Comparison of ENCODE assay signal across 25 cellular contexts in genomic region chrX:10818651-10819050, GRCh38.
DNase-seq lines count a peak whose midpoint lies in the region; ATAC-seq, FAIRE-seq and TF ChIP-seq lines count a peak whose summit lies in the region.
"Had no signal": no experiment of that assay in that cellular context is flagged by ENCODE, and none has a peak within 500 bp of the region (broad histone marks: within the 10 kb centered on the region; RNA-seq: fewer than 3 reads in every experiment).

No MANE protein-coding gene starts in this region.

- H3K36me3 ChIP-seq in cardiac muscle cell (no peaks in the 10 kb centered on the region), astrocyte (ENCODE audit: insufficient read depth, low read length) (no peaks in the 10 kb centered on the region)
- H3K36me3 ChIP-seq: BE2C, BLaER1 had no signal

- peak in 1 of 2 donors; percentile 58 for DNase-seq in cardiac muscle cell (ENCODE audit: low read depth in 1 of 2, low spot score in 1 of 2)
- DNase-seq in Right ventricle myocardium inferior (ENCODE audit: missing footprints): no peak
- no peak for DNase-seq in astrocyte (ENCODE audit: low read depth)
- DNase-seq in NCI-H1930 (lab: John Stamatoyannopoulos, UW): no peak
- DNase-seq in sciatic nerve (ENCODE audit: low spot score): no peak
- DNase-seq: 8988T; ACHN; BE2C; C1 segment of cervical spinal cord; CD4-positive, alpha-beta memory T cell; CD4-positive, CD25-positive, alpha-beta regulatory T cell; CD8-positive, alpha-beta memory T cell; COR-L47; DMS 273 treated with DMSO at 0.1 percent for 48 hours; DMS153; DMS53; DMS79; DND-41; EL; GDM1 had no signal

- H3K9me3 Mint-ChIP-seq in astrocyte (ENCODE audit: unreplicated experiment): no peaks in the 10 kb centered on the region

- H3K27me3 Mint-ChIP-seq in astrocyte (ENCODE audit: low read depth, unreplicated experiment): no peaks in the 10 kb centered on the region
- H3K27me3 Mint-ChIP-seq: CD4-positive, alpha-beta memory T cell; CD4-positive, CD25-positive, alpha-beta regulatory T cell had no signal

- H3K9ac ChIP-seq in astrocyte (ENCODE audit: low read length): no peak overlapping the region
- H3K9ac ChIP-seq: BLaER1 had no signal

- peak overlapping the region; percentile 57 for H3K27ac ChIP-seq in cardiac muscle cell
- no peak overlapping the region for H3K27ac ChIP-seq in astrocyte (ENCODE audit: low read depth, low read length)
- H3K27ac ChIP-seq: BLaER1 had no signal

- H3K9me3 ChIP-seq in cardiac muscle cell (ENCODE audit: low read depth) (no peaks in the 10 kb centered on the region), astrocyte (ENCODE audit: insufficient read depth, low read depth, low read length) (no peaks in the 10 kb centered on the region)
- H3K9me3 ChIP-seq: BE2C, BLaER1 had no signal

- no peak overlapping the region for H3K27ac Mint-ChIP-seq in astrocyte (ENCODE audit: unreplicated experiment)
- H3K27ac Mint-ChIP-seq: CD14-positive monocyte; CD4-positive, alpha-beta memory T cell; CD4-positive, CD25-positive, alpha-beta regulatory T cell; CD8-positive, alpha-beta memory T cell had no signal

- H3K4me2 ChIP-seq in astrocyte (ENCODE audit: low read length): no peak overlapping the region
- H3K4me2 ChIP-seq: BLaER1 had no signal

- TF ChIP-seq CTCF in cardiac muscle cell (IDR thresholded peaks at IDR 0.05; ENCODE audit: low read depth, low read length) (no peak), astrocyte (IDR thresholded peaks at IDR 0.05; ENCODE audit: insufficient read depth, low read depth, low read length) (no peak)

- H3K4me1 ChIP-seq in cardiac muscle cell (ENCODE audit: low read depth) (peaks cover 16% of the 10 kb centered on the region), astrocyte (ENCODE audit: insufficient read depth, low read length) (no peaks in the 10 kb centered on the region)
- H3K4me1 ChIP-seq: BE2C, BLaER1 had no signal

- no peaks in the 10 kb centered on the region for H4K20me1 ChIP-seq in astrocyte (ENCODE audit: insufficient read depth, low read length)
- H4K20me1 ChIP-seq: BLaER1 had no signal

- H3K4me1 Mint-ChIP-seq in astrocyte (ENCODE audit: low read depth, unreplicated experiment): no peaks in the 10 kb centered on the region
- H3K4me1 Mint-ChIP-seq: CD14-positive monocyte; CD4-positive, alpha-beta memory T cell; CD4-positive, CD25-positive, alpha-beta regulatory T cell; CD8-positive, alpha-beta memory T cell had no signal

- peak; percentile 95 for FAIRE-seq in astrocyte (lab: Jason Lieb, UNC)
- FAIRE-seq: A204.1, GM12878, GM12892 had no signal

- H3K4me3 Mint-ChIP-seq in astrocyte (ENCODE audit: unreplicated experiment): no peak overlapping the region
- H3K4me3 Mint-ChIP-seq: CD14-positive monocyte; CD4-positive, alpha-beta memory T cell; CD4-positive, CD25-positive, alpha-beta regulatory T cell; CD8-positive, alpha-beta memory T cell had no signal

- H3K79me2 ChIP-seq in astrocyte (ENCODE audit: insufficient read depth, low read length): no peaks in the 10 kb centered on the region

- intact Hi-C loops in Right ventricle myocardium inferior (cut with DNase I): no loop called here
- intact Hi-C loops in sciatic nerve (cut with DNase I): no loop called here

- H3K36me3 Mint-ChIP-seq in astrocyte (ENCODE audit: low read depth, unreplicated experiment): no peaks in the 10 kb centered on the region
- H3K36me3 Mint-ChIP-seq: CD14-positive monocyte; CD4-positive, alpha-beta memory T cell; CD4-positive, CD25-positive, alpha-beta regulatory T cell; CD8-positive, alpha-beta memory T cell had no signal

- no peaks in the 10 kb centered on the region for H3K27me3 ChIP-seq in cardiac muscle cell
- H3K27me3 ChIP-seq in astrocyte (ENCODE audit: insufficient read depth, low read length): no peaks in the 10 kb centered on the region
- H3K27me3 ChIP-seq: BE2C had no signal

- H2AFZ ChIP-seq in astrocyte (ENCODE audit: low read depth, low read length): no peak overlapping the region

- H3K4me3 ChIP-seq in cardiac muscle cell (no peak overlapping the region), astrocyte (ENCODE audit: insufficient read depth, low read depth, low read length) (no peak overlapping the region)
- H3K4me3 ChIP-seq: BLaER1, GM12878 had no signal

- ATAC-seq in Right ventricle myocardium inferior: no peak
- ATAC-seq in sciatic nerve: no peak
- ATAC-seq: GM12878 had no signal
